In genomic region chr2:200713003-200713703, GRCh38 we compare ENCODE assay signal across 8 cellular contexts.
DNase-seq lines count a peak whose midpoint lies in the region; ATAC-seq and TF ChIP-seq lines count a peak whose summit lies in the region.

No MANE protein-coding gene starts in this region.

- peaks cover 5% of the 10 kb centered on the region; the same call in 1 of the 2 replicates for H3K9me1 ChIP-seq in IMR-90 (ENCODE audit: insufficient read depth, low read length)

- peak overlapping the region; percentile 23 for H3K4me3 ChIP-seq in IMR-90 (ENCODE audit: insufficient read depth, low read depth, low read length)
- H3K4me3 ChIP-seq in esophagus (ENCODE audit: low read depth in 1 of 2, low read length in 2 of 2) = peak overlapping the region; percentile 34 to 36
- peak overlapping the region; percentile 62 to 66 for H3K4me3 ChIP-seq in mucosa of rectum (ENCODE audit: low read length in 2 of 2)

- peak overlapping the region; percentile 23; the same call in 1 of the 2 replicates for H3K56ac ChIP-seq in IMR-90 (ENCODE audit: extremely low read depth, insufficient read depth, low read length)

- H3K14ac ChIP-seq in IMR-90 (replicated peaks; ENCODE audit: low read depth, low read length) = peak overlapping the region; percentile 79; the same call in 1 of the 2 replicates

- peak; percentile 100 for ATAC-seq in GM21529 (IDR thresholded peaks at IDR 0.05; ENCODE audit: unreplicated experiment)
- ATAC-seq in IMR-90 (ENCODE audit: low read depth) = peak; percentile 98

- H3K4me1 ChIP-seq in IMR-90 (ENCODE audit: control insufficient read depth, insufficient read depth, low read length) (peaks cover 4% of the 10 kb centered on the region), esophagus (ENCODE audit: control insufficient read depth in 2 of 2, insufficient read depth in 2 of 2, low read length in 1 of 2) (no peaks in the 10 kb centered on the region), mucosa of rectum (ENCODE audit: control insufficient read depth in 2 of 2, insufficient read depth in 2 of 2, low read length in 2 of 2) (peaks cover 6 to 10% of the 10 kb centered on the region in 2 donors)

- H3K36me3 ChIP-seq in IMR-90 (ENCODE audit: control insufficient read depth, insufficient read depth, low read length) (no peaks in the 10 kb centered on the region), esophagus (ENCODE audit: control insufficient read depth in 2 of 2, insufficient read depth in 2 of 2, low read length in 1 of 2) (no peaks in the 10 kb centered on the region), mucosa of rectum (ENCODE audit: control insufficient read depth in 2 of 2, insufficient read depth in 2 of 2, low read length in 2 of 2) (no peaks in the 10 kb centered on the region)

- peak overlapping the region; percentile 83 for H2BK20ac ChIP-seq in IMR-90 (ENCODE audit: low read depth, low read length)

- peak overlapping the region; percentile 46 for H2BK120ac ChIP-seq in IMR-90 (ENCODE audit: low read depth, low read length)

- TF ChIP-seq POLR2A in IMR-90 (IDR thresholded peaks at IDR 0.05; ENCODE audit: low read depth, low read length) = peak; percentile 70; the same call in 1 of the 2 replicates

- H3K18ac ChIP-seq in IMR-90 (ENCODE audit: low read depth, low read length) = peak overlapping the region; percentile 8

- 0 out of 4 replicates have a peak, but pooled peaks cover 0 to 3% of the 10 kb centered on the region in 2 experiments for H3K79me1 ChIP-seq in IMR-90 (ENCODE audit: low read depth in 1 of 2, low read length in 2 of 2)

- WGBS in IMR-90 (ENCODE audit: extremely low coverage in 2 of 2, insufficient read length in 1 of 2), 2 experiments = 0% methylated on average over 4 of the region's 17 CpGs; no CpG with 5 or more reads in 1 of the 2 experiments
- WGBS in esophagus, 2 donors = 3% methylated on average over 17 of the region's 17 CpGs

- no TSS peak for BruUV-seq in IMR-90 (replicated peaks; lab: Mats Ljungman, UMichigan)

- H3K9me3 ChIP-seq in IMR-90 (ENCODE audit: control insufficient read depth, insufficient read depth, low read length) = peaks cover 3% of the 10 kb centered on the region
- no peaks in the 10 kb centered on the region for H3K9me3 ChIP-seq in esophagus (ENCODE audit: control insufficient read depth in 2 of 2, insufficient read depth in 1 of 2, low read depth in 1 of 2, low read length in 1 of 2)
- H3K9me3 ChIP-seq in mucosa of rectum (ENCODE audit: control insufficient read depth in 2 of 2, low read length in 2 of 2) = no peaks in the 10 kb centered on the region

- peak overlapping the region; percentile 92 for H2AFZ ChIP-seq in IMR-90 (replicated peaks; ENCODE audit: low read length, poor library complexity)

- CTCF ChIA-PET in IMR-90 (lab: Yijun Ruan, JAX) = interaction anchor here (0.6 to 2.3 kb wide), 19 partner anchors 8 to 170 kb away, joined by 3 to 12 read pairs (median 4); no protein-coding TSS in a partner anchor

- DNase-seq in DMS153 treated with DMSO at 0.1 percent for 48 hours (lab: John Stamatoyannopoulos, UW; ENCODE audit: unreplicated experiment) (peak; percentile 71), IMR-90 (peak; percentile 95), OCI-M1 (lab: John Stamatoyannopoulos, UW) (peak; percentile 98)
- DNase-seq in activated T-cell treated with anti-CD3 and anti-CD28 coated beads, Interleukin-2, amount 50 U/mL, for 1 hour = peak; percentile 87
- DNase-seq in stimulated activated CD8-positive, alpha-beta memory T cell treated with anti-CD3 and anti-CD28 coated beads, Interleukin-4, amount 100 ng/mL, for 4 hours (ENCODE audit: low read depth in 2 of 2, low spot score in 1 of 2) = peak; percentile 85 to 88

- peak; percentile 96 for TF ChIP-seq RAD21 in IMR-90 (IDR thresholded peaks at IDR 0.05; ENCODE audit: low read length)

- POLR2A ChIA-PET in IMR-90 (lab: Charles Lee; ENCODE audit: unreplicated experiment) = no interaction called here

- H4K20me1 ChIP-seq in IMR-90 (ENCODE audit: insufficient read depth, low read length) = no peaks in the 10 kb centered on the region

- dilution Hi-C loops in IMR-90 (cut with HindIII; ENCODE audit: low sequenced_read_pairs, unreplicated experiment) = no loop called here

- H3K27me3 ChIP-seq in IMR-90 (ENCODE audit: control insufficient read depth, insufficient read depth, low read length) (peaks cover under 1% of the 10 kb centered on the region; the same call in 1 of the 2 replicates), esophagus (ENCODE audit: control insufficient read depth in 1 of 2, insufficient read depth in 2 of 2, low read length in 2 of 2) (no peaks in the 10 kb centered on the region), mucosa of rectum (ENCODE audit: control insufficient read depth in 2 of 2, insufficient read depth in 2 of 2, low read length in 2 of 2) (no peaks in the 10 kb centered on the region)

- H4K5ac ChIP-seq in IMR-90 (ENCODE audit: low read depth, low read length) = peak overlapping the region; percentile 92

- H2BK5ac ChIP-seq in IMR-90 (ENCODE audit: low read depth, low read length, poor library complexity, severe bottlenecking) = peak overlapping the region; percentile 56

- peak overlapping the region; percentile 89; the same call in 1 of the 2 replicates for H2AK5ac ChIP-seq in IMR-90 (ENCODE audit: low read depth, low read length)

- intact Hi-C loops in IMR-90 (cut with micrococcal nuclease) = loop anchor here (1.0 to 2.0 kb wide), 4 partner anchors 22 to 176 kb away; partner anchors contain the start of genes BZW1, CLK1, NIF3L1 and PPIL3

- in situ Hi-C loops in IMR-90 (cut with MboI; ENCODE audit: low sequenced_read_pairs) = no loop called here

- H3K23ac ChIP-seq in IMR-90 (ENCODE audit: low read depth, low read length) = no peak overlapping the region; the same call in 1 of the 2 replicates

- peak overlapping the region; percentile 63 to 84 for H4K8ac ChIP-seq in IMR-90 (ENCODE audit: low read depth in 2 of 2, low read length in 2 of 2)

- H3K27ac ChIP-seq in IMR-90 (ENCODE audit: insufficient read depth, low read length) (peak overlapping the region; percentile 33), esophagus (ENCODE audit: low read depth in 2 of 2, low read length in 1 of 2) (peak overlapping the region; percentile 77 to 91), mucosa of rectum (ENCODE audit: low read depth in 2 of 2, low read length in 2 of 2) (peak overlapping the region; percentile 66 to 71)

- H3K4ac ChIP-seq in IMR-90 (ENCODE audit: low read depth, low read length) = peak overlapping the region; percentile 42

- peak overlapping the region; percentile 66 for H2AK9ac ChIP-seq in IMR-90 (replicated peaks; ENCODE audit: low read depth, low read length, poor library complexity)

- peak overlapping the region; percentile 88; the same call in 1 of the 2 replicates for H4K91ac ChIP-seq in IMR-90 (ENCODE audit: insufficient read depth, low read depth, low read length)

- peak overlapping the region; percentile 37; the same call in 2 of the 3 replicates for H2BK15ac ChIP-seq in IMR-90 (ENCODE audit: low read depth, low read length)

- H3K9ac ChIP-seq in IMR-90 (ENCODE audit: low read depth, low read length) (peak overlapping the region; percentile 17), mucosa of rectum (ENCODE audit: low read depth in 1 of 2, low read length in 2 of 2) (peak overlapping the region; percentile 54 to 60)

- peak; percentile 94 for TF ChIP-seq CTCF in IMR-90 (conservative IDR thresholded peaks at IDR 0.05; ENCODE audit: low read depth, low read length)

- peak overlapping the region; percentile 43 for H3K4me2 ChIP-seq in IMR-90 (ENCODE audit: low read depth, low read length)

TF ChIP-seq in IMR-90, 13 proteins besides CTCF, POLR2A, EP300 and RAD21:
- TF ChIP-seq RCOR1 (IDR thresholded peaks at IDR 0.05; ENCODE audit: insufficient replicate concordance, low read length) = peak; percentile 39
- no peak for TF ChIP-seq NFE2L2 (IDR thresholded peaks at IDR 0.05; ENCODE audit: low read depth, low read length)
- TF ChIP-seq MAFK (IDR thresholded peaks at IDR 0.05; ENCODE audit: low read depth, low read length) = peak; percentile 32; the same call in 1 of the 2 replicates
- TF ChIP-seq BHLHE40 (IDR thresholded peaks at IDR 0.05; ENCODE audit: low read depth, low read length) = peak; percentile 74
- TF ChIP-seq FOS (IDR thresholded peaks at IDR 0.05; ENCODE audit: low read depth, low read length) = peak; percentile 89
- no peak for TF ChIP-seq MXI1 (IDR thresholded peaks at IDR 0.05; ENCODE audit: borderline replicate concordance, low read depth, low read length)
- no peak for TF ChIP-seq ELK1 (IDR thresholded peaks at IDR 0.05; ENCODE audit: borderline replicate concordance, low read depth, low read length)
- TF ChIP-seq CEBPB (IDR thresholded peaks at IDR 0.05; ENCODE audit: low read depth, low read length) = peak; percentile 44; the same call in 1 of the 2 replicates
- TF ChIP-seq SMC3 (IDR thresholded peaks at IDR 0.05; ENCODE audit: low read depth, low read length) = peak; percentile 97
TF ChIP-seq in IMR-90: peak in this region for 6.

Comparison
In these comparisons a context has a peak if more than half of its experiments do, and no peak if none do; other contexts are left out.
1. Peak in every context shown above with its lines: DNase-seq, ATAC-seq, H3K4me3 ChIP-seq and H3K27ac ChIP-seq.
2. H3K27ac ChIP-seq: peak in every context shown above with its lines; median percentile 84 in esophagus; 68 in mucosa of rectum; 33 in IMR-90.